In genomic region chr9:15176821-15177220, GRCh38 we compare ENCODE assay signal across 28 cellular contexts.
"Had no signal": no experiment of that assay in that cellular context is flagged by ENCODE, and none has a peak within 500 bp of the region (broad histone marks: within the 10 kb centered on the region; RNA-seq: fewer than 3 reads in every experiment).

No MANE protein-coding gene starts in this region.

- DNase-seq: activated CD4-positive, alpha-beta memory T cell treated with anti-CD3 and anti-CD28 coated beads, Interleukin-2, amount 10 ng/mL, durations not matched to agents 7 days and 5 days; activated CD4-positive, alpha-beta T cell treated with anti-CD3 and anti-CD28 coated beads for 1 hour; activated CD4-positive, alpha-beta T cell treated with anti-CD3 and anti-CD28 coated beads for 48 hours; activated CD4-positive, CD25-positive, alpha-beta regulatory T cell; activated CD8-positive, alpha-beta memory T cell treated with anti-CD3 and anti-CD28 coated beads for 24 hours; activated CD8-positive, alpha-beta memory T cell treated with anti-CD3 and anti-CD28 coated beads, Interleukin-2, amount 10 ng/mL, durations not matched to agents 7 days and 5 days; activated CD8-positive, alpha-beta memory T cell treated with anti-CD3 and anti-CD28 coated beads, Interleukin-2, amount 50 U/mL, for 48 hours; activated gamma-delta T cell; activated naive CD4-positive, alpha-beta T cell treated with Interleukin-2 at 50 U/mL for 16 hours; anterior cingulate cortex; MM.1S; MV-4-11; NCI-H1105; NCI-H1417 treated with DMSO at 0.1 percent for 48 hours; NCI-H187 treated with DMSO at 0.1 percent for 48 hours; NCI-H2081; NCI-H2171 treated with DMSO at 0.1 percent for 48 hours; NCI-H2227 treated with DMSO at 0.1 percent for 48 hours; NCI-H524 treated with DMSO at 0.1 percent for 48 hours; PC-9; SIG-M5; T1000; WERI-Rb-1 had no signal

- H3K4me3 ChIP-seq: PC-9 had no signal

- H3K27ac ChIP-seq: KMS-11, PC-9, RWPE1, WERI-Rb-1 had no signal

- H3K9me3 Mint-ChIP-seq: activated CD4-positive, alpha-beta memory T cell treated with anti-CD3 and anti-CD28 coated beads, Interleukin-2, amount 10 ng/mL, durations not matched to agents 7 days and 5 days; activated naive CD4-positive, alpha-beta T cell treated with anti-CD3 and anti-CD28 coated beads, Interleukin-2, amount 50 U/mL, for 24 hours; activated T-helper 2 cell treated with anti-CD3 and anti-CD28 coated beads, Interferon-gamma antibody, Interleukin-2, Interleukin-4, amounts not matched to agents 10 μg/mL and 5 μg/mL and 100 μg/mL, durations not matched to agents 14 hours and 24 hours and 36 hours had no signal

- H3K36me3 ChIP-seq: WERI-Rb-1 had no signal

- H3K4me1 Mint-ChIP-seq: activated CD4-positive, alpha-beta memory T cell treated with anti-CD3 and anti-CD28 coated beads, Interleukin-2, amount 10 ng/mL, durations not matched to agents 7 days and 5 days had no signal

- H3K27me3 Mint-ChIP-seq: activated CD4-positive, alpha-beta memory T cell treated with anti-CD3 and anti-CD28 coated beads, Interleukin-2, amount 10 ng/mL, durations not matched to agents 7 days and 5 days; activated CD8-positive, alpha-beta memory T cell treated with anti-CD3 and anti-CD28 coated beads, Interleukin-2, amount 10 ng/mL, durations not matched to agents 7 days and 5 days; activated naive CD4-positive, alpha-beta T cell treated with anti-CD3 and anti-CD28 coated beads, Interleukin-2, amount 50 U/mL, for 24 hours; brain had no signal

- H3K27ac Mint-ChIP-seq: activated CD4-positive, alpha-beta memory T cell treated with anti-CD3 and anti-CD28 coated beads, Interleukin-2, amount 10 ng/mL, durations not matched to agents 7 days and 5 days; activated CD8-positive, alpha-beta memory T cell treated with anti-CD3 and anti-CD28 coated beads, Interleukin-2, amount 10 ng/mL, durations not matched to agents 7 days and 5 days; activated naive CD4-positive, alpha-beta T cell treated with anti-CD3 and anti-CD28 coated beads, Interleukin-2, amount 50 U/mL, for 24 hours; activated T-helper 2 cell treated with anti-CD3 and anti-CD28 coated beads, Interferon-gamma antibody, Interleukin-2, Interleukin-4, amounts not matched to agents 10 μg/mL and 5 μg/mL and 100 μg/mL, durations not matched to agents 14 hours and 24 hours and 36 hours had no signal

- H3K4me3 Mint-ChIP-seq: activated CD4-positive, alpha-beta memory T cell treated with anti-CD3 and anti-CD28 coated beads, Interleukin-2, amount 10 ng/mL, durations not matched to agents 7 days and 5 days; activated CD8-positive, alpha-beta memory T cell treated with anti-CD3 and anti-CD28 coated beads, Interleukin-2, amount 10 ng/mL, durations not matched to agents 7 days and 5 days; activated naive CD4-positive, alpha-beta T cell treated with anti-CD3 and anti-CD28 coated beads, Interleukin-2, amount 50 U/mL, for 24 hours; brain had no signal
